Comparison of ENCODE assay signal across 1 cellular context in genomic region chr12:120528861-120529525, GRCh38.
TF ChIP-seq lines count a peak whose summit lies in the region.

A gene with protein sequence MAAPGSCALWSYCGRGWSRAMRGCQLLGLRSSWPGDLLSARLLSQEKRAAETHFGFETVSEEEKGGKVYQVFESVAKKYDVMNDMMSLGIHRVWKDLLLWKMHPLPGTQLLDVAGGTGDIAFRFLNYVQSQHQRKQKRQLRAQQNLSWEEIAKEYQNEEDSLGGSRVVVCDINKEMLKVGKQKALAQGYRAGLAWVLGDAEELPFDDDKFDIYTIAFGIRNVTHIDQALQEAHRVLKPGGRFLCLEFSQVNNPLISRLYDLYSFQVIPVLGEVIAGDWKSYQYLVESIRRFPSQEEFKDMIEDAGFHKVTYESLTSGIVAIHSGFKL (minus strand): TSS chr12:120529158. CDS start chr12:120529141, 17 bp downstream.

TF ChIP-seq in SK-N-SH, 30 proteins besides CTCF, POLR2A, EP300 and RAD21 (continued from another document):
- TF ChIP-seq, protein P1, sequence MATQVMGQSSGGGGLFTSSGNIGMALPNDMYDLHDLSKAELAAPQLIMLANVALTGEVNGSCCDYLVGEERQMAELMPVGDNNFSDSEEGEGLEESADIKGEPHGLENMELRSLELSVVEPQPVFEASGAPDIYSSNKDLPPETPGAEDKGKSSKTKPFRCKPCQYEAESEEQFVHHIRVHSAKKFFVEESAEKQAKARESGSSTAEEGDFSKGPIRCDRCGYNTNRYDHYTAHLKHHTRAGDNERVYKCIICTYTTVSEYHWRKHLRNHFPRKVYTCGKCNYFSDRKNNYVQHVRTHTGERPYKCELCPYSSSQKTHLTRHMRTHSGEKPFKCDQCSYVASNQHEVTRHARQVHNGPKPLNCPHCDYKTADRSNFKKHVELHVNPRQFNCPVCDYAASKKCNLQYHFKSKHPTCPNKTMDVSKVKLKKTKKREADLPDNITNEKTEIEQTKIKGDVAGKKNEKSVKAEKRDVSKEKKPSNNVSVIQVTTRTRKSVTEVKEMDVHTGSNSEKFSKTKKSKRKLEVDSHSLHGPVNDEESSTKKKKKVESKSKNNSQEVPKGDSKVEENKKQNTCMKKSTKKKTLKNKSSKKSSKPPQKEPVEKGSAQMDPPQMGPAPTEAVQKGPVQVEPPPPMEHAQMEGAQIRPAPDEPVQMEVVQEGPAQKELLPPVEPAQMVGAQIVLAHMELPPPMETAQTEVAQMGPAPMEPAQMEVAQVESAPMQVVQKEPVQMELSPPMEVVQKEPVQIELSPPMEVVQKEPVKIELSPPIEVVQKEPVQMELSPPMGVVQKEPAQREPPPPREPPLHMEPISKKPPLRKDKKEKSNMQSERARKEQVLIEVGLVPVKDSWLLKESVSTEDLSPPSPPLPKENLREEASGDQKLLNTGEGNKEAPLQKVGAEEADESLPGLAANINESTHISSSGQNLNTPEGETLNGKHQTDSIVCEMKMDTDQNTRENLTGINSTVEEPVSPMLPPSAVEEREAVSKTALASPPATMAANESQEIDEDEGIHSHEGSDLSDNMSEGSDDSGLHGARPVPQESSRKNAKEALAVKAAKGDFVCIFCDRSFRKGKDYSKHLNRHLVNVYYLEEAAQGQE (IDR thresholded peaks at IDR 0.05; ENCODE audit: low read depth, low read length): peak; percentile 76; the same call in 1 of the 2 replicates
- TF ChIP-seq JUND (IDR thresholded peaks at IDR 0.05) (peak; percentile 14; the same call in 1 of the 2 replicates), TCF12 (IDR thresholded peaks at IDR 0.05) (no peak), ELF1 (IDR thresholded peaks at IDR 0.05) (peak; percentile 72), RCOR1 (IDR thresholded peaks at IDR 0.05; ENCODE audit: low read length) (0 out of 2 replicates have a peak, but pooled peaks have one; percentile 1), SIN3A (IDR thresholded peaks at IDR 0.05; ENCODE audit: borderline replicate concordance, low read depth, low read length) (peak; percentile 84; the same call in 1 of the 2 replicates), MAX (IDR thresholded peaks at IDR 0.05; ENCODE audit: low read depth) (peak; percentile 36; the same call in 1 of the 2 replicates), EZH2phosphoT487 (IDR thresholded peaks at IDR 0.05; ENCODE audit: borderline replicate concordance, low read depth) (no peak), TEAD4 (IDR thresholded peaks at IDR 0.05; ENCODE audit: borderline replicate concordance, insufficient read depth) (no peak)
